ENCODE assay signal across 1 cellular context in the genomic region with DNA sequence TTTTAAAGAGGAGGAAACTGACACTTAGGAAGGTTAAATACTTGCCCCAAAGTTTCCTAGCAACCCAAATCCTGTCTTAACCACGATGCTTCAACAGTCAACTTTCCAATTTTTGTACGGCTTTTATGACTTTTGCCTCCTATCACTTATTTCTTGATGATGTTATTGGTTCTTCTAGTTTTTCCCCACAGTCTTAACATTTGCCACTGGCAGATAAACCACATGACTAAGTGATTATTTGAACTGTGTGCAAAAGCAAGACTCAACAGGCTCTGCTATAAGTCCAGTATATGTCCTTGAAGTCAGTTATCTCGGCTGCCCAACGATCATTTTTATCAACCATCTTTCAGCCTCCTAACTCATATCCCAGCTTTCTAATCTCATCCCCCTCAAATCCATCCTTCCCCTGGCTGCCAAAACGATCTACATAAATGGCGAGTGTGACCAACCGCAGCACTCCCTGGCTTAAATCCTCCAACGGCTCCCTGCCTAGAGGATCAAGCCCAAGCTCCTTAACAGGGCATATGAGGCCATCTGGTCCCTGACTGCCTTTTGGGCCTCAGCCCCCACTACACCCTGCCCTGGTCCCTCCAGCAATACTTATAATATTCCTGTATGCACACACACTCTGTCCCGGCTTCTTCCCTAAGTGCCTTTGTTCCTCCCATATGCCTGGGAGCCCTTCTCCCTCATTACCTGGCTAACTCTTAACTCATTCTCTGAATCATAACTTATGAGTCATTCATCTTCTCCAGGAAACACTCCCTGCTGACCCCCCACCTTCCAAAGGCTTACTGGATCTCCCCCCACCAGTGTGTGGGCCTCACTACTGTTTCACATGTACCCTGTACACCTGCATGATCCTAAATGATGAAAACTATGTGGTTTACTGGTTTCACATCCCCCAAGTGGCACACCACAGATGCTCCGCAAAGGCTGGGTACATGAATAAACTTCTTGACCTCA.
TF ChIP-seq lines count a peak whose summit lies in the region.

No MANE protein-coding gene starts in this region.

TF ChIP-seq in K562, 482 proteins besides CTCF, POLR2A, EP300 and RAD21 (continued from another document and continues in another):
- TF ChIP-seq FOXP1 (CRISPR knock-in tag; IDR thresholded peaks at IDR 0.05) (0 out of 2 replicates have a peak, but pooled peaks have one; percentile 52), IFI16 (CRISPR knock-in tag; IDR thresholded peaks at IDR 0.05) (no peak), ZNF766 (CRISPR knock-in tag; conservative IDR thresholded peaks at IDR 0.05) (peak; percentile 70), MYC (IDR thresholded peaks at IDR 0.05; ENCODE audit: low read depth, low read length) (peak; percentile 37; the same call in 1 of the 2 replicates), MYC (CRISPR knock-in tag; IDR thresholded peaks at IDR 0.05; ENCODE audit: borderline replicate concordance, low read depth) (no peak), WHSC1 (IDR thresholded peaks at IDR 0.05; ENCODE audit: low read length) (no peak), BCOR (IDR thresholded peaks at IDR 0.05) (peak; percentile 65; the same call in 1 of the 2 replicates), ZNF311 (CRISPR knock-in tag; IDR thresholded peaks at IDR 0.05) (no peak), MED1 (CRISPR knock-in tag; IDR thresholded peaks at IDR 0.05; ENCODE audit: borderline replicate concordance) (no peak), HNRNPK (IDR thresholded peaks at IDR 0.05; ENCODE audit: low read depth, low read length, poor library complexity, severe bottlenecking) (no peak), ZNF165 (CRISPR knock-in tag; IDR thresholded peaks at IDR 0.05; ENCODE audit: borderline replicate concordance) (no peak), ZNF644 (tag; IDR thresholded peaks at IDR 0.05; ENCODE audit: low read depth) (0 out of 2 replicates have a peak, but pooled peaks have one; percentile 29), PURB (CRISPR knock-in tag; IDR thresholded peaks at IDR 0.05; ENCODE audit: low read depth) (no peak), SMAD1 (IDR thresholded peaks at IDR 0.05; ENCODE audit: low read depth, low read length, partially characterized antibody) (no peak), CREM (IDR thresholded peaks at IDR 0.05; ENCODE audit: low read depth) (peak; percentile 47; the same call in 1 of the 2 replicates), SNIP1 (IDR thresholded peaks at IDR 0.05; ENCODE audit: low read depth) (no peak), ARID1B (IDR thresholded peaks at IDR 0.05) (peak; percentile 96), ERF (CRISPR knock-in tag; IDR thresholded peaks at IDR 0.05) (no peak), TCFL5 (CRISPR knock-in tag; conservative IDR thresholded peaks at IDR 0.05) (no peak), KHSRP (IDR thresholded peaks at IDR 0.05) (no peak), SIRT6 (IDR thresholded peaks at IDR 0.05; ENCODE audit: low read depth, low read length) (no peak), POLR2G (IDR thresholded peaks at IDR 0.05; ENCODE audit: low read depth, low read length) (no peak), GTF2A2 (tag; IDR thresholded peaks at IDR 0.05) (no peak), ZNF140 (CRISPR knock-in tag; IDR thresholded peaks at IDR 0.05) (no peak), ZNF3 (CRISPR knock-in tag; IDR thresholded peaks at IDR 0.05) (no peak), CREBBP (IDR thresholded peaks at IDR 0.05; ENCODE audit: low read depth, low read length) (no peak), ETV5 (CRISPR knock-in tag; IDR thresholded peaks at IDR 0.05; ENCODE audit: low read depth) (no peak), ZNF589 (CRISPR knock-in tag; IDR thresholded peaks at IDR 0.05; ENCODE audit: low read depth) (0 out of 2 replicates have a peak, but pooled peaks have one; percentile 46), CBFA2T3 (IDR thresholded peaks at IDR 0.05) (peak; percentile 97), TRIM28 (IDR thresholded peaks at IDR 0.05) (peak; percentile 46; the same call in 1 of the 2 replicates), TGIF2 (CRISPR knock-in tag; IDR thresholded peaks at IDR 0.05) (no peak)
- TF ChIP-seq, protein P1, sequence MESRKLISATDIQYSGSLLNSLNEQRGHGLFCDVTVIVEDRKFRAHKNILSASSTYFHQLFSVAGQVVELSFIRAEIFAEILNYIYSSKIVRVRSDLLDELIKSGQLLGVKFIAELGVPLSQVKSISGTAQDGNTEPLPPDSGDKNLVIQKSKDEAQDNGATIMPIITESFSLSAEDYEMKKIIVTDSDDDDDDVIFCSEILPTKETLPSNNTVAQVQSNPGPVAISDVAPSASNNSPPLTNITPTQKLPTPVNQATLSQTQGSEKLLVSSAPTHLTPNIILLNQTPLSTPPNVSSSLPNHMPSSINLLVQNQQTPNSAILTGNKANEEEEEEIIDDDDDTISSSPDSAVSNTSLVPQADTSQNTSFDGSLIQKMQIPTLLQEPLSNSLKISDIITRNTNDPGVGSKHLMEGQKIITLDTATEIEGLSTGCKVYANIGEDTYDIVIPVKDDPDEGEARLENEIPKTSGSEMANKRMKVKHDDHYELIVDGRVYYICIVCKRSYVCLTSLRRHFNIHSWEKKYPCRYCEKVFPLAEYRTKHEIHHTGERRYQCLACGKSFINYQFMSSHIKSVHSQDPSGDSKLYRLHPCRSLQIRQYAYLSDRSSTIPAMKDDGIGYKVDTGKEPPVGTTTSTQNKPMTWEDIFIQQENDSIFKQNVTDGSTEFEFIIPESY (CRISPR knock-in tag; IDR thresholded peaks at IDR 0.05) = no peak
- TF ChIP-seq, protein P2, sequence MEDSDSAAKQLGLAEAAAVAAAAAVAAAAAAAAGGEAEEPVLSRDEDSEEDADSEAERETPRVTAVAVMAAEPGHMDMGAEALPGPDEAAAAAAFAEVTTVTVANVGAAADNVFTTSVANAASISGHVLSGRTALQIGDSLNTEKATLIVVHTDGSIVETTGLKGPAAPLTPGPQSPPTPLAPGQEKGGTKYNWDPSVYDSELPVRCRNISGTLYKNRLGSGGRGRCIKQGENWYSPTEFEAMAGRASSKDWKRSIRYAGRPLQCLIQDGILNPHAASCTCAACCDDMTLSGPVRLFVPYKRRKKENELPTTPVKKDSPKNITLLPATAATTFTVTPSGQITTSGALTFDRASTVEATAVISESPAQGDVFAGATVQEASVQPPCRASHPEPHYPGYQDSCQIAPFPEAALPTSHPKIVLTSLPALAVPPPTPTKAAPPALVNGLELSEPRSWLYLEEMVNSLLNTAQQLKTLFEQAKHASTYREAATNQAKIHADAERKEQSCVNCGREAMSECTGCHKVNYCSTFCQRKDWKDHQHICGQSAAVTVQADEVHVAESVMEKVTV (CRISPR knock-in tag; IDR thresholded peaks at IDR 0.05) = no peak
- TF ChIP-seq, protein P3, sequence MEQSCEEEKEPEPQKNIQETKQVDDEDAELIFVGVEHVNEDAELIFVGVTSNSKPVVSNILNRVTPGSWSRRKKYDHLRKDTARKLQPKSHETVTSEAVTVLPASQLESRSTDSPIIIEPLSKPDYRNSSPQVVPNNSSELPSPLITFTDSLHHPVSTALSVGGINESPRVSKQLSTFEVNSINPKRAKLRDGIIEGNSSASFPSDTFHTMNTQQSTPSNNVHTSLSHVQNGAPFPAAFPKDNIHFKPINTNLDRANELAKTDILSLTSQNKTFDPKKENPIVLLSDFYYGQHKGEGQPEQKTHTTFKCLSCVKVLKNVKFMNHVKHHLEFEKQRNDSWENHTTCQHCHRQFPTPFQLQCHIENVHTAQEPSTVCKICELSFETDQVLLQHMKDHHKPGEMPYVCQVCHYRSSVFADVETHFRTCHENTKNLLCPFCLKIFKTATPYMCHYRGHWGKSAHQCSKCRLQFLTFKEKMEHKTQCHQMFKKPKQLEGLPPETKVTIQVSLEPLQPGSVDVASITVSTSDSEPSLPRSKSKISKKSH (CRISPR knock-in tag; IDR thresholded peaks at IDR 0.05) = no peak
- TF ChIP-seq, protein P4, sequence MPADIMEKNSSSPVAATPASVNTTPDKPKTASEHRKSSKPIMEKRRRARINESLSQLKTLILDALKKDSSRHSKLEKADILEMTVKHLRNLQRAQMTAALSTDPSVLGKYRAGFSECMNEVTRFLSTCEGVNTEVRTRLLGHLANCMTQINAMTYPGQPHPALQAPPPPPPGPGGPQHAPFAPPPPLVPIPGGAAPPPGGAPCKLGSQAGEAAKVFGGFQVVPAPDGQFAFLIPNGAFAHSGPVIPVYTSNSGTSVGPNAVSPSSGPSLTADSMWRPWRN (IDR thresholded peaks at IDR 0.05; ENCODE audit: low read depth) = peak; percentile 42; the same call in 1 of the 2 replicates
- TF ChIP-seq, protein P5, sequence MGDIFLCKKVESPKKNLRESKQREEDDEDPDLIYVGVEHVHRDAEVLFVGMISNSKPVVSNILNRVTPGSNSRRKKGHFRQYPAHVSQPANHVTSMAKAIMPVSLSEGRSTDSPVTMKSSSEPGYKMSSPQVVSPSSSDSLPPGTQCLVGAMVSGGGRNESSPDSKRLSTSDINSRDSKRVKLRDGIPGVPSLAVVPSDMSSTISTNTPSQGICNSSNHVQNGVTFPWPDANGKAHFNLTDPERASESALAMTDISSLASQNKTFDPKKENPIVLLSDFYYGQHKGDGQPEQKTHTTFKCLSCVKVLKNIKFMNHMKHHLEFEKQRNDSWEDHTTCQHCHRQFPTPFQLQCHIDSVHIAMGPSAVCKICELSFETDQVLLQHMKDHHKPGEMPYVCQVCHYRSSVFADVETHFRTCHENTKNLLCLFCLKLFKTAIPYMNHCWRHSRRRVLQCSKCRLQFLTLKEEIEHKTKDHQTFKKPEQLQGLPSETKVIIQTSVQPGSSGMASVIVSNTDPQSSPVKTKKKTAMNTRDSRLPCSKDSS (IDR thresholded peaks at IDR 0.05; ENCODE audit: low read depth, partially characterized antibody) = no peak
- TF ChIP-seq, protein P6, sequence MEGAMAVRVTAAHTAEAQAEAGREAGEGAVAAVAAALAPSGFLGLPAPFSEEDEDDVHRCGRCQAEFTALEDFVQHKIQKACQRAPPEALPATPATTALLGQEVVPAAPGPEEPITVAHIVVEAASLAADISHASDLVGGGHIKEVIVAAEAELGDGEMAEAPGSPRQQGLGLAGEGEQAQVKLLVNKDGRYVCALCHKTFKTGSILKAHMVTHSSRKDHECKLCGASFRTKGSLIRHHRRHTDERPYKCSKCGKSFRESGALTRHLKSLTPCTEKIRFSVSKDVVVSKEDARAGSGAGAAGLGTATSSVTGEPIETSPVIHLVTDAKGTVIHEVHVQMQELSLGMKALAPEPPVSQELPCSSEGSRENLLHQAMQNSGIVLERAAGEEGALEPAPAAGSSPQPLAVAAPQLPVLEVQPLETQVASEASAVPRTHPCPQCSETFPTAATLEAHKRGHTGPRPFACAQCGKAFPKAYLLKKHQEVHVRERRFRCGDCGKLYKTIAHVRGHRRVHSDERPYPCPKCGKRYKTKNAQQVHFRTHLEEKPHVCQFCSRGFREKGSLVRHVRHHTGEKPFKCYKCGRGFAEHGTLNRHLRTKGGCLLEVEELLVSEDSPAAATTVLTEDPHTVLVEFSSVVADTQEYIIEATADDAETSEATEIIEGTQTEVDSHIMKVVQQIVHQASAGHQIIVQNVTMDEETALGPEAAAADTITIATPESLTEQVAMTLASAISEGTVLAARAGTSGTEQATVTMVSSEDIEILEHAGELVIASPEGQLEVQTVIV (CRISPR knock-in tag; IDR thresholded peaks at IDR 0.05; ENCODE audit: borderline replicate concordance) = no peak
- TF ChIP-seq, protein P7, sequence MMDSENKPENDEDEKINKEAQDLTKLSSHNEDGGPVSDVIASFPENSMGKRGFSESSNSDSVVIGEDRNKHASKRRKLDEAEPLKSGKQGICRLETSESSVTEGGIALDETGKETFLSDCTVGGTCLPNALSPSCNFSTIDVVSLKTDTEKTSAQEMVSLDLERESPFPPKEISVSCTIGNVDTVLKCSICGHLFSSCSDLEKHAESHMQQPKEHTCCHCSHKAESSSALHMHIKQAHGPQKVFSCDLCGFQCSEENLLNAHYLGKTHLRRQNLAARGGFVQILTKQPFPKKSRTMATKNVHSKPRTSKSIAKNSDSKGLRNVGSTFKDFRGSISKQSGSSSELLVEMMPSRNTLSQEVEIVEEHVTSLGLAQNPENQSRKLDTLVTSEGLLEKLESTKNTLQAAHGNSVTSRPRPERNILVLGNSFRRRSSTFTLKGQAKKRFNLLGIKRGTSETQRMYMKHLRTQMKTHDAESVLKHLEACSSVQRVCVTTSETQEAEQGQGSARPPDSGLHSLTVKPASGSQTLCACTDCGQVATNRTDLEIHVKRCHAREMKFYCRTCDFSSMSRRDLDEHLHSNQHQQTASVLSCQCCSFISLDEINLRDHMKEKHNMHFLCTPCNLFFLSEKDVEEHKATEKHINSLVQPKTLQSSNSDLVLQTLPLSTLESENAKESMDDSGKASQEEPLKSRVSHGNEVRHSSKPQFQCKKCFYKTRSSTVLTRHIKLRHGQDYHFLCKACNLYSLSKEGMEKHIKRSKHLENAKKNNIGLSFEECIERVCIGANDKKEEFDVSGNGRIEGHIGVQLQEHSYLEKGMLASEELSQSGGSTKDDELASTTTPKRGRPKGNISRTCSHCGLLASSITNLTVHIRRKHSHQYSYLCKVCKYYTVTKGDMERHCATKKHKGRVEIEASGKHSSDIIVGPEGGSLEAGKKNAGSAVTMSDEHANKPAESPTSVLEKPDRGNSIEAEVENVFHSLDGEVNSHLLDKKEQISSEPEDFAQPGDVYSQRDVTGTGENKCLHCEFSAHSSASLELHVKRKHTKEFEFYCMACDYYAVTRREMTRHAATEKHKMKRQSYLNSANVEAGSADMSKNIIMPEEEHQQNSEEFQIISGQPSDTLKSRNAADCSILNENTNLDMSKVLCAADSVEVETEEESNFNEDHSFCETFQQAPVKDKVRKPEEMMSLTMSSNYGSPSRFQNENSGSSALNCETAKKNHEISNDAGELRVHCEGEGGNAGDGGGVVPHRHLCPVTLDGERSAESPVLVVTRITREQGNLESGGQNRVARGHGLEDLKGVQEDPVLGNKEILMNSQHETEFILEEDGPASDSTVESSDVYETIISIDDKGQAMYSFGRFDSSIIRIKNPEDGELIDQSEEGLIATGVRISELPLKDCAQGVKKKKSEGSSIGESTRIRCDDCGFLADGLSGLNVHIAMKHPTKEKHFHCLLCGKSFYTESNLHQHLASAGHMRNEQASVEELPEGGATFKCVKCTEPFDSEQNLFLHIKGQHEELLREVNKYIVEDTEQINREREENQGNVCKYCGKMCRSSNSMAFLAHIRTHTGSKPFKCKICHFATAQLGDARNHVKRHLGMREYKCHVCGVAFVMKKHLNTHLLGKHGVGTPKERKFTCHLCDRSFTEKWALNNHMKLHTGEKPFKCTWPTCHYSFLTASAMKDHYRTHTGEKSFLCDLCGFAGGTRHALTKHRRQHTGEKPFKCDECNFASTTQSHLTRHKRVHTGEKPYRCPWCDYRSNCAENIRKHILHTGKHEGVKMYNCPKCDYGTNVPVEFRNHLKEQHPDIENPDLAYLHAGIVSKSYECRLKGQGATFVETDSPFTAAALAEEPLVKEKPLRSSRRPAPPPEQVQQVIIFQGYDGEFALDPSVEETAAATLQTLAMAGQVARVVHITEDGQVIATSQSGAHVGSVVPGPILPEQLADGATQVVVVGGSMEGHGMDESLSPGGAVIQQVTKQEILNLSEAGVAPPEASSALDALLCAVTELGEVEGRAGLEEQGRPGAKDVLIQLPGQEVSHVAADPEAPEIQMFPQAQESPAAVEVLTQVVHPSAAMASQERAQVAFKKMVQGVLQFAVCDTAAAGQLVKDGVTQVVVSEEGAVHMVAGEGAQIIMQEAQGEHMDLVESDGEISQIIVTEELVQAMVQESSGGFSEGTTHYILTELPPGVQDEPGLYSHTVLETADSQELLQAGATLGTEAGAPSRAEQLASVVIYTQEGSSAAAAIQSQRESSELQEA (IDR thresholded peaks at IDR 0.05; ENCODE audit: low read depth) = no peak
- TF ChIP-seq, protein P8, sequence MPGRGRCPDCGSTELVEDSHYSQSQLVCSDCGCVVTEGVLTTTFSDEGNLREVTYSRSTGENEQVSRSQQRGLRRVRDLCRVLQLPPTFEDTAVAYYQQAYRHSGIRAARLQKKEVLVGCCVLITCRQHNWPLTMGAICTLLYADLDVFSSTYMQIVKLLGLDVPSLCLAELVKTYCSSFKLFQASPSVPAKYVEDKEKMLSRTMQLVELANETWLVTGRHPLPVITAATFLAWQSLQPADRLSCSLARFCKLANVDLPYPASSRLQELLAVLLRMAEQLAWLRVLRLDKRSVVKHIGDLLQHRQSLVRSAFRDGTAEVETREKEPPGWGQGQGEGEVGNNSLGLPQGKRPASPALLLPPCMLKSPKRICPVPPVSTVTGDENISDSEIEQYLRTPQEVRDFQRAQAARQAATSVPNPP (IDR thresholded peaks at IDR 0.05; ENCODE audit: borderline replicate concordance, insufficient read depth, insufficient read length) = no peak
